Comparison of ENCODE assay signal across 11 cellular contexts in genomic region chr3:57594144-57594543, GRCh38. TPM values are rescaled to one million over a fixed set of nuclear protein-coding genes. Genes with fewer than 3 reads are reported as not detected.
DNase-seq lines count a peak whose midpoint lies in the region; ATAC-seq and TF ChIP-seq lines count a peak whose summit lies in the region.
"Had no signal": no experiment of that assay in that cellular context is flagged by ENCODE, and none has a peak within 500 bp of the region (broad histone marks: within the 10 kb centered on the region; RNA-seq: fewer than 3 reads in every experiment).

No MANE protein-coding gene starts in this region.

- peaks cover 18% of the 10 kb centered on the region for H3K36me3 Mint-ChIP-seq in activated T-cell treated with anti-CD3 and anti-CD28 coated beads, Interleukin-2, amount 50 U/mL, for 4 hours (ENCODE audit: insufficient read depth)
- peaks cover 77% of the 10 kb centered on the region for H3K36me3 Mint-ChIP-seq in activated T-helper 17 cell treated with anti-CD3 and anti-CD28 coated beads, Interleukin-2, amount 50 U/mL, for 72 hours (ENCODE audit: low read depth)
- peaks cover 20% of the 10 kb centered on the region for H3K36me3 Mint-ChIP-seq in activated CD8-positive, alpha-beta memory T cell treated with anti-CD3 and anti-CD28 coated beads, Interleukin-2, amount 10 ng/mL, durations not matched to agents 7 days and 5 days

- no peak for TF ChIP-seq POLR2A in suprapubic skin (IDR thresholded peaks at IDR 0.05)

- TF ChIP-seq EP300 in suprapubic skin (IDR thresholded peaks at IDR 0.05) = no peak

- no peak for DNase-seq in activated T-cell treated with anti-CD3 and anti-CD28 coated beads, Interleukin-2, amount 50 U/mL, for 4 hours
- no peak for DNase-seq in activated T-cell treated with anti-CD3 and anti-CD28 coated beads for 4 hours
- no peak for DNase-seq in fibroblast of villous mesenchyme (ENCODE audit: low read depth)
- no peak for DNase-seq in suprapubic skin (ENCODE audit: low spot score in 2 of 2)
- DNase-seq in HT-29 (ENCODE audit: low spot score) = no peak
- no peak for DNase-seq in activated CD8-positive, alpha-beta memory T cell treated with anti-CD3 and anti-CD28 coated beads, Interleukin-2, amount 10 ng/mL, durations not matched to agents 7 days and 5 days
- DNase-seq in DMS79 (lab: John Stamatoyannopoulos, UW) = no peak
- DNase-seq: cortex of kidney, hippocampal formation, Right ventricle myocardium superior had no signal

- H3K4me1 ChIP-seq in suprapubic skin = peaks cover 55% of the 10 kb centered on the region

- CTCF ChIA-PET in activated CD8-positive, alpha-beta memory T cell treated with anti-CD3 and anti-CD28 coated beads, Interleukin-2, amount 10 ng/mL, durations not matched to agents 7 days and 5 days (lab: Charles Lee) = interaction anchor here (1.0 to 1.3 kb wide), 4 partner anchors 14 to 38 kb away, joined by 3 to 4 read pairs (median 3); partner anchors contain the start of gene PDE12

- no peaks in the 10 kb centered on the region for H3K9me3 Mint-ChIP-seq in activated T-cell treated with anti-CD3 and anti-CD28 coated beads, Interleukin-2, amount 50 U/mL, for 4 hours
- no peaks in the 10 kb centered on the region for H3K9me3 Mint-ChIP-seq in activated T-helper 17 cell treated with anti-CD3 and anti-CD28 coated beads, Interleukin-2, amount 50 U/mL, for 72 hours
- H3K9me3 Mint-ChIP-seq in activated CD8-positive, alpha-beta memory T cell treated with anti-CD3 and anti-CD28 coated beads, Interleukin-2, amount 10 ng/mL, durations not matched to agents 7 days and 5 days (ENCODE audit: low read depth) = no peaks in the 10 kb centered on the region

- H3K4me3 Mint-ChIP-seq in activated T-cell treated with anti-CD3 and anti-CD28 coated beads, Interleukin-2, amount 50 U/mL, for 4 hours = peak overlapping the region; percentile 96
- H3K4me3 Mint-ChIP-seq in activated T-helper 17 cell treated with anti-CD3 and anti-CD28 coated beads, Interleukin-2, amount 50 U/mL, for 72 hours = peak overlapping the region; percentile 97
- no peak overlapping the region for H3K4me3 Mint-ChIP-seq in activated CD8-positive, alpha-beta memory T cell treated with anti-CD3 and anti-CD28 coated beads, Interleukin-2, amount 10 ng/mL, durations not matched to agents 7 days and 5 days

- H3K27me3 Mint-ChIP-seq in activated T-cell treated with anti-CD3 and anti-CD28 coated beads, Interleukin-2, amount 50 U/mL, for 4 hours (ENCODE audit: low read depth) = no peaks in the 10 kb centered on the region
- no peaks in the 10 kb centered on the region for H3K27me3 Mint-ChIP-seq in activated T-helper 17 cell treated with anti-CD3 and anti-CD28 coated beads, Interleukin-2, amount 50 U/mL, for 72 hours
- no peaks in the 10 kb centered on the region for H3K27me3 Mint-ChIP-seq in activated CD8-positive, alpha-beta memory T cell treated with anti-CD3 and anti-CD28 coated beads, Interleukin-2, amount 10 ng/mL, durations not matched to agents 7 days and 5 days

- peak overlapping the region; percentile 96 for H3K27ac Mint-ChIP-seq in activated T-helper 17 cell treated with anti-CD3 and anti-CD28 coated beads, Interleukin-2, amount 50 U/mL, for 72 hours
- H3K27ac Mint-ChIP-seq in activated CD8-positive, alpha-beta memory T cell treated with anti-CD3 and anti-CD28 coated beads, Interleukin-2, amount 10 ng/mL, durations not matched to agents 7 days and 5 days = no peak overlapping the region

- no peak for ATAC-seq in activated T-cell treated with anti-CD3 and anti-CD28 coated beads, Interleukin-2, amount 50 U/mL, for 4 hours
- no peak for ATAC-seq in activated T-helper 17 cell treated with anti-CD3 and anti-CD28 coated beads, Interleukin-2, amount 50 U/mL, for 72 hours (replicated peaks)
- no peak for ATAC-seq in activated CD8-positive, alpha-beta memory T cell treated with anti-CD3 and anti-CD28 coated beads, Interleukin-2, amount 10 ng/mL, durations not matched to agents 7 days and 5 days

- H3K27me3 ChIP-seq in suprapubic skin = no peaks in the 10 kb centered on the region

- H3K4me3 ChIP-seq in fibroblast of villous mesenchyme (ENCODE audit: low read depth, low read length) = peak overlapping the region; percentile 100
- peak overlapping the region; percentile 86 for H3K4me3 ChIP-seq in suprapubic skin

- no peaks in the 10 kb centered on the region for H3K9me3 ChIP-seq in suprapubic skin

- WGBS in suprapubic skin = 58% methylated on average over 4 of the region's 4 CpGs

- H3K36me3 ChIP-seq in suprapubic skin = no peaks in the 10 kb centered on the region

- TF ChIP-seq CTCF in fibroblast of villous mesenchyme (IDR thresholded peaks at IDR 0.05; ENCODE audit: insufficient read depth, low read depth, low read length) = no peak
- no peak for TF ChIP-seq CTCF in suprapubic skin (IDR thresholded peaks at IDR 0.05)

- peaks cover 49% of the 10 kb centered on the region for H3K4me1 Mint-ChIP-seq in activated T-cell treated with anti-CD3 and anti-CD28 coated beads, Interleukin-2, amount 50 U/mL, for 4 hours (ENCODE audit: low read depth)
- peaks cover 23% of the 10 kb centered on the region for H3K4me1 Mint-ChIP-seq in activated T-helper 17 cell treated with anti-CD3 and anti-CD28 coated beads, Interleukin-2, amount 50 U/mL, for 72 hours
- peaks cover 36% of the 10 kb centered on the region for H3K4me1 Mint-ChIP-seq in activated CD8-positive, alpha-beta memory T cell treated with anti-CD3 and anti-CD28 coated beads, Interleukin-2, amount 10 ng/mL, durations not matched to agents 7 days and 5 days

- H3K27ac ChIP-seq in suprapubic skin = no peak overlapping the region

RNA-seq across cellular contexts. Expression of gene ARF4, which starts 3.0 kb away (rescaled TPM):
- total RNA-seq in activated T-cell treated with anti-CD3 and anti-CD28 coated beads, Interleukin-2, amount 50 U/mL, for 4 hours = 10 to 100 TPM; 86.6 to 97.7 (median 92.3) TPM
- total RNA-seq in activated T-helper 17 cell treated with anti-CD3 and anti-CD28 coated beads, Interleukin-2, amount 50 U/mL, for 72 hours = 10 to 100 TPM; 52.1 to 67.4 TPM
- total RNA-seq in fibroblast of villous mesenchyme (365 and 531 TPM in 2 replicates), suprapubic skin (10 to 100 TPM; 50.9 to 72.1 (median 63.4) TPM)
- 64.8 and 69.6 TPM in 2 replicates for total RNA-seq in HT-29 (2014; rRNA removed; shearing (Covaris generic))
- 10 to 100 TPM; 51.3 to 61.6 TPM for total RNA-seq in activated CD8-positive, alpha-beta memory T cell treated with anti-CD3 and anti-CD28 coated beads, Interleukin-2, amount 10 ng/mL, durations not matched to agents 7 days and 5 days

RNA-seq across cellular contexts. Expression of gene PDE12, which starts 38.1 kb away (rescaled TPM):
- 10 to 100 TPM; 42.4 to 44.7 (median 43.9) TPM for total RNA-seq in activated T-cell treated with anti-CD3 and anti-CD28 coated beads, Interleukin-2, amount 50 U/mL, for 4 hours
- 10 to 100 TPM; 20.8 to 31.4 TPM for total RNA-seq in activated T-helper 17 cell treated with anti-CD3 and anti-CD28 coated beads, Interleukin-2, amount 50 U/mL, for 72 hours
- 19.0 and 25.0 TPM in 2 replicates for total RNA-seq in fibroblast of villous mesenchyme
- total RNA-seq in suprapubic skin = 10 to 100 TPM; 19.6 to 28.7 (median 25.0) TPM
- 15.3 and 16.6 TPM in 2 replicates for total RNA-seq in HT-29 (2014; rRNA removed; shearing (Covaris generic))
- total RNA-seq in activated CD8-positive, alpha-beta memory T cell treated with anti-CD3 and anti-CD28 coated beads, Interleukin-2, amount 10 ng/mL, durations not matched to agents 7 days and 5 days = 10 to 100 TPM; 30.3 to 36.5 TPM

RNA-seq across cellular contexts. Expression of gene DNAH12, which starts 50.0 kb away (rescaled TPM):
- under 1 TPM in 1 of 3 donors, not detected in 2; 0.05 TPM for total RNA-seq in activated T-cell treated with anti-CD3 and anti-CD28 coated beads, Interleukin-2, amount 50 U/mL, for 4 hours
- under 1 TPM in 1 of 2 donors, not detected in 1; 0.08 TPM for total RNA-seq in activated T-helper 17 cell treated with anti-CD3 and anti-CD28 coated beads, Interleukin-2, amount 50 U/mL, for 72 hours
- total RNA-seq in fibroblast of villous mesenchyme (under 0.01 TPM in 2 replicates), suprapubic skin (under 1 TPM in 1 of 4 donors, not detected in 3; 0.73 TPM)
- total RNA-seq in HT-29 (2014; rRNA removed; shearing (Covaris generic)) = 0.05 TPM in 1 of 2 replicates, not detected in the other
- total RNA-seq in activated CD8-positive, alpha-beta memory T cell treated with anti-CD3 and anti-CD28 coated beads, Interleukin-2, amount 10 ng/mL, durations not matched to agents 7 days and 5 days = under 1 TPM in 1 of 2 experiments, not detected in 1; 0.06 TPM
